In genomic region chr20:50992733-50993457, GRCh38 we compare ENCODE assay signal across 8 cellular contexts. TPM values are rescaled to one million over a fixed set of nuclear protein-coding genes. Genes with fewer than 3 reads are reported as not detected.
DNase-seq lines count a peak whose midpoint lies in the region; ATAC-seq and TF ChIP-seq lines count a peak whose summit lies in the region.

No MANE protein-coding gene starts in this region.

- H2AK5ac ChIP-seq in mesenchymal stem cell (ENCODE audit: low read length, severe bottlenecking): no peak overlapping the region

- no peak overlapping the region for H3K14ac ChIP-seq in mesenchymal stem cell (ENCODE audit: low read length in 2 of 2)

- H3K4me2 ChIP-seq in MM.1S (ENCODE audit: low read depth, low read length) (peak overlapping the region; percentile 4; the same call in 1 of the 2 replicates), SK-N-SH (no peak overlapping the region), mesenchymal stem cell (ENCODE audit: low read length, poor library complexity, severe bottlenecking) (no peak overlapping the region)

- H3K9me3 ChIP-seq in MM.1S (replicated peaks; ENCODE audit: insufficient read depth, low read length): no peaks in the 10 kb centered on the region
- no peaks in the 10 kb centered on the region for H3K9me3 ChIP-seq in SK-N-SH
- H3K9me3 ChIP-seq in mesenchymal stem cell (ENCODE audit: control insufficient read depth, low read length): no peaks in the 10 kb centered on the region
- no peaks in the 10 kb centered on the region for H3K9me3 ChIP-seq in ovary

- DNase-seq in Caki2 (ENCODE audit: low read depth) (peak; percentile 67), MM.1S (peak; percentile 72), SK-N-SH (peak; percentile 83), dermis microvascular lymphatic vessel endothelial cell (ENCODE audit: low read depth in 2 of 2) (peak; percentile 36 to 72), mesenchymal stem cell (peak; percentile 81), ovary (no peak), DMS79 (lab: John Stamatoyannopoulos, UW) (no peak)

- no peak for TF ChIP-seq EP300 in SK-N-SH (IDR thresholded peaks at IDR 0.05; ENCODE audit: borderline replicate concordance in 1 of 2, low read depth in 1 of 2, low read length in 1 of 2)
- TF ChIP-seq EP300 in ovary (IDR thresholded peaks at IDR 0.05): no peak

- H3K9ac ChIP-seq in MM.1S (ENCODE audit: low read length): no peak overlapping the region
- no peak overlapping the region for H3K9ac ChIP-seq in SK-N-SH
- no peak overlapping the region for H3K9ac ChIP-seq in mesenchymal stem cell (ENCODE audit: low read length)

- peak; percentile 83 for ATAC-seq in GM21423 (IDR thresholded peaks at IDR 0.05; ENCODE audit: unreplicated experiment)

- H3K79me1 ChIP-seq in mesenchymal stem cell (replicated peaks; ENCODE audit: low read length, poor library complexity, severe bottlenecking): no peaks in the 10 kb centered on the region

- H4K20me1 ChIP-seq in MM.1S (ENCODE audit: insufficient read depth, low read length) (no peaks in the 10 kb centered on the region), SK-N-SH (ENCODE audit: insufficient read depth) (no peaks in the 10 kb centered on the region)

- POLR2A ChIA-PET in SK-N-SH (lab: Yijun Ruan, JAX): interaction anchor here (1.1 kb wide), 1 partner anchor 136 kb away, joined by 3 read pairs; no protein-coding TSS in a partner anchor

- H3K27me3 ChIP-seq in MM.1S (replicated peaks; ENCODE audit: insufficient read depth, low read length): peaks cover 20% of the 10 kb centered on the region
- H3K27me3 ChIP-seq in SK-N-SH (ENCODE audit: insufficient read depth): no peaks in the 10 kb centered on the region
- peaks cover 12 to 18% of the 10 kb centered on the region in 2 experiments for H3K27me3 ChIP-seq in mesenchymal stem cell (ENCODE audit: control insufficient read depth in 1 of 2, insufficient read depth in 1 of 2, low read length in 2 of 2)
- no peaks in the 10 kb centered on the region for H3K27me3 ChIP-seq in ovary

- no peak overlapping the region for H4K91ac ChIP-seq in mesenchymal stem cell (ENCODE audit: low read length)

- in situ Hi-C loops in Caki2 (cut with HindIII; ENCODE audit: low pct_unique_long_range_greater_than_20kb, low sequenced_read_pairs): no loop called here

- H3K23ac ChIP-seq in mesenchymal stem cell (ENCODE audit: low read length in 2 of 2): no peak overlapping the region

- CTCF ChIA-PET in SK-N-SH (lab: Yijun Ruan, JAX): interaction anchor here (0.5 to 15.0 kb wide), 44 partner anchors 8 to 1091 kb away, joined by 3 to 452 read pairs (median 4); partner anchors contain the start of gene BCAS4

- H3K79me2 ChIP-seq in MM.1S (ENCODE audit: low read length): no peaks in the 10 kb centered on the region
- H3K79me2 ChIP-seq in SK-N-SH (ENCODE audit: insufficient read depth): no peaks in the 10 kb centered on the region

- H2AFZ ChIP-seq in MM.1S (ENCODE audit: low read length): peak overlapping the region; percentile 67; the same call in 1 of the 2 replicates
- H2AFZ ChIP-seq in SK-N-SH (ENCODE audit: low read depth): no peak overlapping the region
- no peak overlapping the region for H2AFZ ChIP-seq in mesenchymal stem cell (ENCODE audit: low read depth, low read length)

- H2BK15ac ChIP-seq in mesenchymal stem cell (ENCODE audit: low read depth, poor library complexity, severe bottlenecking): no peak overlapping the region

- H3F3A ChIP-seq in MM.1S (ENCODE audit: insufficient read depth, low read length) (no peaks in the 10 kb centered on the region), SK-N-SH (replicated peaks; ENCODE audit: insufficient read depth) (no peaks in the 10 kb centered on the region)

- H2BK120ac ChIP-seq in mesenchymal stem cell (ENCODE audit: low read depth, low read length): no peak overlapping the region

- H2BK5ac ChIP-seq in mesenchymal stem cell (ENCODE audit: low read depth, low read length, poor library complexity, severe bottlenecking): no peak overlapping the region

- TF ChIP-seq CTCF in MM.1S (IDR thresholded peaks at IDR 0.05; ENCODE audit: low read length) (peak; percentile 78), SK-N-SH (IDR thresholded peaks at IDR 0.05) (peak; percentile 67), ovary (IDR thresholded peaks at IDR 0.05) (no peak)

- intact Hi-C loops in ovary (cut with DNase I): loop anchor here in 1 of 4 donors (5.0 kb wide), 1 partner anchor 319 kb away; no protein-coding TSS in a partner anchor

- H3K4me3 ChIP-seq in MM.1S (ENCODE audit: low read length): no peak overlapping the region
- H3K4me3 ChIP-seq in SK-N-SH (ENCODE audit: low read depth in 2 of 2, low read length in 1 of 2): no peak overlapping the region; a peak in 1 of 4 replicates
- H3K4me3 ChIP-seq in mesenchymal stem cell (ENCODE audit: insufficient read depth in 1 of 2, low read depth in 1 of 2, low read length in 2 of 2): no peak overlapping the region
- no peak overlapping the region for H3K4me3 ChIP-seq in ovary

- H3K36me3 ChIP-seq in MM.1S (replicated peaks; ENCODE audit: insufficient read depth, low read length) (no peaks in the 10 kb centered on the region), SK-N-SH (replicated peaks in 1 of 2; ENCODE audit: control insufficient read depth in 1 of 2, insufficient read depth in 2 of 2, low read length in 1 of 2) (no peaks in the 10 kb centered on the region), mesenchymal stem cell (ENCODE audit: control insufficient read depth in 1 of 2, insufficient read depth in 2 of 2, low read depth in 1 of 2, low read length in 2 of 2) (no peaks in the 10 kb centered on the region), ovary (no peaks in the 10 kb centered on the region)

- peak; percentile 79 for TF ChIP-seq RAD21 in SK-N-SH (IDR thresholded peaks at IDR 0.05; ENCODE audit: low read length)

- 67% methylated on average over 13 of the region's 13 CpGs for WGBS in SK-N-SH (ENCODE audit: low lambda C conversion rate)
- 46% methylated on average over 13 of the region's 13 CpGs for WGBS in mesenchymal stem cell
- WGBS in ovary, 3 donors: 33 to 42% (median 35%) methylated on average over 13 of the region's 13 CpGs

- TF ChIP-seq POLR2A in ovary (IDR thresholded peaks at IDR 0.05): no peak

- no peak overlapping the region for H3K18ac ChIP-seq in mesenchymal stem cell (ENCODE audit: low read depth in 1 of 2, low read length in 2 of 2)

- no peak overlapping the region for H3K4ac ChIP-seq in mesenchymal stem cell (ENCODE audit: low read depth in 1 of 2, low read length in 2 of 2)

- peak overlapping the region; percentile 33 for H4K8ac ChIP-seq in mesenchymal stem cell (ENCODE audit: low read length)

- no peak overlapping the region for H2BK12ac ChIP-seq in mesenchymal stem cell (ENCODE audit: low read length in 2 of 2)

- H3K4me1 ChIP-seq in MM.1S (ENCODE audit: low read length): peaks cover 7% of the 10 kb centered on the region; the same call in 1 of the 2 replicates
- H3K4me1 ChIP-seq in SK-N-SH (ENCODE audit: control insufficient read depth in 1 of 2, insufficient read depth in 2 of 2, low read depth in 1 of 2, low read length in 1 of 2): no peaks in the 10 kb centered on the region
- peaks cover 9% of the 10 kb centered on the region for H3K4me1 ChIP-seq in mesenchymal stem cell (ENCODE audit: control insufficient read depth, insufficient read depth, low read depth, low read length)
- no peaks in the 10 kb centered on the region for H3K4me1 ChIP-seq in ovary (ENCODE audit: insufficient read depth)

- H3K27ac ChIP-seq in MM.1S (ENCODE audit: low read length) (no peak overlapping the region), SK-N-SH (ENCODE audit: low read depth in 2 of 2, low read length in 1 of 2) (no peak overlapping the region), mesenchymal stem cell (ENCODE audit: low read length, poor library complexity, severe bottlenecking) (no peak overlapping the region), ovary (no peak overlapping the region)

- H3K9me2 ChIP-seq in MM.1S (replicated peaks; ENCODE audit: insufficient read depth, low read length) (no peaks in the 10 kb centered on the region), SK-N-SH (no peaks in the 10 kb centered on the region)

TF ChIP-seq in SK-N-SH, 30 proteins besides CTCF, POLR2A, EP300 and RAD21 (continues in another document):
- TF ChIP-seq USF1 (IDR thresholded peaks at IDR 0.05; ENCODE audit: borderline replicate concordance, low read depth) (peak; percentile 50; the same call in 1 of the 2 replicates), MEF2A (IDR thresholded peaks at IDR 0.05; ENCODE audit: borderline replicate concordance, low read depth) (no peak), ELF1 (IDR thresholded peaks at IDR 0.05) (no peak)

RNA-seq across cellular contexts. Expression of gene KCNG1, which starts 30.0 kb away (rescaled TPM):
- total RNA-seq in Caki2 (2014; rRNA removed; shearing (Covaris generic); ENCODE audit: low replicate concordance): 4.9 and 5.7 TPM in 2 replicates
- polyA plus RNA-seq in SK-N-SH (2012; rRNA removed): 11.2 and 13.8 TPM in 2 replicates
- polyA plus RNA-seq in SK-N-SH (2012; cell fraction: cytosol; rRNA removed): 5.9 and 9.2 TPM in 2 replicates
- polyA plus RNA-seq in SK-N-SH (2012; cell fraction: nucleus; rRNA removed): 17.5 and 21.8 TPM in 2 replicates
- total RNA-seq in dermis microvascular lymphatic vessel endothelial cell: 1.9 and 2.3 TPM in 2 replicates
- polyA plus RNA-seq in mesenchymal stem cell (2013, experiment 1 of 2): 8.2 TPM
- polyA plus RNA-seq in mesenchymal stem cell (2013, experiment 2 of 2): 7.5 TPM
- 1 to 10 TPM in 5 of 7 donors, under 1 TPM in 2; 0.15 to 4.9 (median 1.5) TPM for total RNA-seq in ovary
- under 1 TPM; 0.47 to 0.63 TPM for polyA plus RNA-seq in ovary

RNA-seq across cellular contexts. Expression of gene MOCS3, which starts 34.3 kb away (rescaled TPM):
- 14.2 and 17.2 TPM in 2 replicates for total RNA-seq in Caki2 (2014; rRNA removed; shearing (Covaris generic); ENCODE audit: low replicate concordance)
- polyA plus RNA-seq in SK-N-SH (2012; rRNA removed): 4.0 and 4.4 TPM in 2 replicates
- 3.0 and 3.9 TPM in 2 replicates for polyA plus RNA-seq in SK-N-SH (2012; cell fraction: cytosol; rRNA removed)
- 1.9 and 2.6 TPM in 2 replicates for polyA plus RNA-seq in SK-N-SH (2012; cell fraction: nucleus; rRNA removed)
- 6.7 and 8.2 TPM in 2 replicates for total RNA-seq in dermis microvascular lymphatic vessel endothelial cell
- polyA plus RNA-seq in mesenchymal stem cell (2013, experiment 1 of 2): 2.5 TPM
- polyA plus RNA-seq in mesenchymal stem cell (2013, experiment 2 of 2): 2.5 TPM
- 1 to 10 TPM; 3.0 to 5.6 (median 5.0) TPM for total RNA-seq in ovary
- 1 to 10 TPM; 3.3 to 3.8 TPM for polyA plus RNA-seq in ovary

RNA-seq across cellular contexts. Expression of gene DPM1, which starts 34.6 kb away (rescaled TPM):
- 133 and 147 TPM in 2 replicates for total RNA-seq in Caki2 (2014; rRNA removed; shearing (Covaris generic); ENCODE audit: low replicate concordance)
- polyA plus RNA-seq in SK-N-SH (2012; rRNA removed) (72.1 and 109 TPM in 2 replicates), ovary (10 to 100 TPM; 41.5 to 53.8 TPM)
- 119 and 126 TPM in 2 replicates for polyA plus RNA-seq in SK-N-SH (2012; cell fraction: cytosol; rRNA removed)
- 26.5 and 45.0 TPM in 2 replicates for polyA plus RNA-seq in SK-N-SH (2012; cell fraction: nucleus; rRNA removed)
- total RNA-seq in dermis microvascular lymphatic vessel endothelial cell (36.8 and 45.6 TPM in 2 replicates), ovary (10 to 100 TPM; 31.1 to 47.2 (median 37.8) TPM)
- polyA plus RNA-seq in mesenchymal stem cell (2013, experiment 1 of 2): 53.8 TPM
- 63.4 TPM for polyA plus RNA-seq in mesenchymal stem cell (2013, experiment 2 of 2)

Comparison
In these comparisons a context has a peak if more than half of its experiments do, and no peak if none do; other contexts are left out.
1. DNase-seq: peak in Caki2 (single experiment), MM.1S (single experiment), SK-N-SH (single experiment), dermis microvascular lymphatic vessel endothelial cell (2 of 2) and mesenchymal stem cell (single experiment); none in ovary (0 of 5) and DMS79 (single experiment).
2. CTCF ChIP-seq: peak in MM.1S (single experiment) and SK-N-SH (single experiment); none in ovary (0 of 3).